In genomic region chr22:46592390-46592872, GRCh38 we compare ENCODE assay signal across 1 cellular context.
TF ChIP-seq lines count a peak whose summit lies in the region.

No MANE protein-coding gene starts in this region.

TF ChIP-seq in HepG2, 621 proteins besides CTCF, POLR2A, EP300 and RAD21:
- TF ChIP-seq ETV5 (CRISPR knock-in tag; IDR thresholded peaks at IDR 0.05; ENCODE audit: borderline replicate concordance), result no peak
- no peak for TF ChIP-seq NFE2 (CRISPR knock-in tag; IDR thresholded peaks at IDR 0.05)
- TF ChIP-seq PAF1 (CRISPR knock-in tag; IDR thresholded peaks at IDR 0.05), result no peak
